ENCODE assay signal across 17 cellular contexts in the genomic region with DNA sequence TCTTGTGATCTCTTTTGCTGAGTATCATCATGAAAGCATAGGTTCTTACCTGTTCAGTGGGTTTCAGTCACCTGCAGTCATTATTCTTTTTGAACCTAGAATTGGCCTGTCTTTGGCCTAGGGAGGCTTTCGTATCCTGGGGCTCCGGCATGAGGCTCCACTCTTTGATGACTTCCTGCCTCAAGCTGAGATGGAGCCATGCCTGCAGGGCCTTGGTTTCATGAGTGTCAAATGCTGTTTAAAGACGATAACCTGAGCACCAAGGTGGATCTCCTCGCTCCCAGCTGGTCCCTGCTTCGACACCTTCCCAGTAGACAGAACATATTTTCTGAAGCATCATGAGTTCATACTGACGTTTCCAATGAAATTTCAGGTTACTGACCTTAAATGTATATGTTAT.
"Had no signal": no experiment of that assay in that cellular context is flagged by ENCODE, and none has a peak within 500 bp of the region (broad histone marks: within the 10 kb centered on the region; RNA-seq: fewer than 3 reads in every experiment).

No MANE protein-coding gene starts in this region.

- H3K4me3 ChIP-seq: MG63 had no signal

- H3K27me3 ChIP-seq: MG63 had no signal

- H3K9ac ChIP-seq: SK-N-SH had no signal

- H3K27ac ChIP-seq: RWPE1 had no signal

- H3K36me3 ChIP-seq: MG63 had no signal

- H3K9me3 ChIP-seq: MG63, SK-N-SH had no signal

- DNase-seq: IMR-90, Karpas-422, KG1, MG63, NCI-H1092, NCI-H1436, NCI-H1694, NCI-H187 treated with DMSO at 0.1 percent for 48 hours, NCI-H2029 treated with DMSO at 0.1 percent for 48 hours, NCI-H2227 treated with DMSO at 0.1 percent for 48 hours, NCI-H524, NCI-H526 treated with DMSO at 0.1 percent for 48 hours, NCI-H774, PC-3, SHP77, SK-N-SH had no signal
